ENCODE assay signal across 8 cellular contexts in genomic region chr5:128085413-128085812, GRCh38. TPM values are rescaled to one million over a fixed set of nuclear protein-coding genes. Genes with fewer than 3 reads are reported as not detected.
DNase-seq lines count a peak whose midpoint lies in the region; ATAC-seq lines count a peak whose summit lies in the region.

No MANE protein-coding gene starts in this region.

- intact Hi-C loops in activated CD4-positive, alpha-beta memory T cell treated with anti-CD3 and anti-CD28 coated beads for 36 hours (cut with micrococcal nuclease): loop anchor here (2.0 kb wide), 1 partner anchor 1307 kb away; no protein-coding TSS in a partner anchor

- peaks cover 45% of the 10 kb centered on the region for H3K4me1 Mint-ChIP-seq in T-helper 1 cell treated with Interleukin-12 subunit alpha and Interleukin-12 subunit beta and Interleukin-4 antibody, amounts not matched to agents 30 μg/mL and 1 μg/mL, for 36 hours (ENCODE audit: low read depth)
- peaks cover 41% of the 10 kb centered on the region for H3K4me1 Mint-ChIP-seq in activated CD4-positive, alpha-beta memory T cell treated with anti-CD3 and anti-CD28 coated beads for 36 hours (ENCODE audit: low read depth)
- peaks cover 37 to 56% of the 10 kb centered on the region in 2 donors for H3K4me1 Mint-ChIP-seq in immature natural killer cell
- peaks cover 44% of the 10 kb centered on the region for H3K4me1 Mint-ChIP-seq in stimulated activated naive CD8-positive, alpha-beta T cell treated with anti-CD3 and anti-CD28 coated beads, Interleukin-15, amount 100 ng/mL, for 72 hours

- no peak for ATAC-seq in stimulated activated naive CD8-positive, alpha-beta T cell treated with anti-CD3 and anti-CD28 coated beads, Interleukin-15, amount 100 ng/mL, for 72 hours
- no peak for ATAC-seq in HG02763 (IDR thresholded peaks at IDR 0.05; ENCODE audit: unreplicated experiment)

- POLR2A ChIA-PET in activated CD4-positive, alpha-beta memory T cell treated with anti-CD3 and anti-CD28 coated beads for 36 hours (lab: Charles Lee): no interaction called here

- H3K36me3 Mint-ChIP-seq in T-helper 1 cell treated with Interleukin-12 subunit alpha and Interleukin-12 subunit beta and Interleukin-4 antibody, amounts not matched to agents 30 μg/mL and 1 μg/mL, for 36 hours (ENCODE audit: low read depth): peaks cover 14% of the 10 kb centered on the region
- H3K36me3 Mint-ChIP-seq in activated CD4-positive, alpha-beta memory T cell treated with anti-CD3 and anti-CD28 coated beads for 36 hours: peaks cover 3% of the 10 kb centered on the region
- peaks cover 0 to 4% (median 0%) of the 10 kb centered on the region in 3 donors for H3K36me3 Mint-ChIP-seq in immature natural killer cell

- CTCF ChIA-PET in activated CD4-positive, alpha-beta memory T cell treated with anti-CD3 and anti-CD28 coated beads for 36 hours (lab: Charles Lee): interaction anchor here (0.6 kb wide), 1 partner anchor 176 kb away, joined by 4 read pairs; no protein-coding TSS in a partner anchor

- H3K9me3 Mint-ChIP-seq in T-helper 1 cell treated with Interleukin-12 subunit alpha and Interleukin-12 subunit beta and Interleukin-4 antibody, amounts not matched to agents 30 μg/mL and 1 μg/mL, for 36 hours: no peaks in the 10 kb centered on the region
- no peaks in the 10 kb centered on the region for H3K9me3 Mint-ChIP-seq in activated CD4-positive, alpha-beta memory T cell treated with anti-CD3 and anti-CD28 coated beads for 36 hours
- no peaks in the 10 kb centered on the region for H3K9me3 Mint-ChIP-seq in immature natural killer cell
- H3K9me3 Mint-ChIP-seq in stimulated activated naive CD8-positive, alpha-beta T cell treated with anti-CD3 and anti-CD28 coated beads, Interleukin-15, amount 100 ng/mL, for 72 hours: no peaks in the 10 kb centered on the region

- no peak overlapping the region for H3K27ac Mint-ChIP-seq in T-helper 1 cell treated with Interleukin-12 subunit alpha and Interleukin-12 subunit beta and Interleukin-4 antibody, amounts not matched to agents 30 μg/mL and 1 μg/mL, for 36 hours
- H3K27ac Mint-ChIP-seq in activated CD4-positive, alpha-beta memory T cell treated with anti-CD3 and anti-CD28 coated beads for 36 hours: no peak overlapping the region
- no peak overlapping the region for H3K27ac Mint-ChIP-seq in immature natural killer cell
- H3K27ac Mint-ChIP-seq in stimulated activated naive CD8-positive, alpha-beta T cell treated with anti-CD3 and anti-CD28 coated beads, Interleukin-15, amount 100 ng/mL, for 72 hours: no peak overlapping the region

- no peaks in the 10 kb centered on the region for H3K27me3 Mint-ChIP-seq in T-helper 1 cell treated with Interleukin-12 subunit alpha and Interleukin-12 subunit beta and Interleukin-4 antibody, amounts not matched to agents 30 μg/mL and 1 μg/mL, for 36 hours (ENCODE audit: low read depth)
- H3K27me3 Mint-ChIP-seq in activated CD4-positive, alpha-beta memory T cell treated with anti-CD3 and anti-CD28 coated beads for 36 hours: no peaks in the 10 kb centered on the region
- peaks cover 11 to 15% (median 13%) of the 10 kb centered on the region in 3 donors for H3K27me3 Mint-ChIP-seq in immature natural killer cell (ENCODE audit: low read depth in 3 of 3)
- no peaks in the 10 kb centered on the region for H3K27me3 Mint-ChIP-seq in stimulated activated naive CD8-positive, alpha-beta T cell treated with anti-CD3 and anti-CD28 coated beads, Interleukin-15, amount 100 ng/mL, for 72 hours

- H3K4me3 Mint-ChIP-seq in T-helper 1 cell treated with Interleukin-12 subunit alpha and Interleukin-12 subunit beta and Interleukin-4 antibody, amounts not matched to agents 30 μg/mL and 1 μg/mL, for 36 hours: peak overlapping the region; percentile 87
- H3K4me3 Mint-ChIP-seq in activated CD4-positive, alpha-beta memory T cell treated with anti-CD3 and anti-CD28 coated beads for 36 hours: peak overlapping the region; percentile 89
- peak overlapping the region; percentile 88 to 94 (median 90) for H3K4me3 Mint-ChIP-seq in immature natural killer cell
- H3K4me3 Mint-ChIP-seq in stimulated activated naive CD8-positive, alpha-beta T cell treated with anti-CD3 and anti-CD28 coated beads, Interleukin-15, amount 100 ng/mL, for 72 hours: peak overlapping the region; percentile 75 to 89

- DNase-seq in T-helper 1 cell (no peak), immature natural killer cell (no peak), UCSD-AML1 (lab: John Stamatoyannopoulos, UW; ENCODE audit: unreplicated experiment) (no peak), SIG-M5 treated with dmso at 0.1 percent for 504 hours (lab: John Stamatoyannopoulos, UW; ENCODE audit: unreplicated experiment) (no peak)
- DNase-seq in activated CD4-positive, alpha-beta memory T cell treated with anti-CD3 and anti-CD28 coated beads for 36 hours: no peak
- DNase-seq in stimulated activated naive CD8-positive, alpha-beta T cell treated with anti-CD3 and anti-CD28 coated beads, Interleukin-15, amount 100 ng/mL, for 72 hours: no peak

RNA-seq across cellular contexts. Expression of gene SLC12A2, which starts 1.8 kb away (rescaled TPM):
- total RNA-seq in activated CD4-positive, alpha-beta memory T cell treated with anti-CD3 and anti-CD28 coated beads for 36 hours: 1 to 10 TPM; 9.7 to 9.9 TPM
- 1 to 10 TPM; 2.9 to 7.0 (median 5.0) TPM for polyA plus RNA-seq in immature natural killer cell
